14 cellular contexts compared by ENCODE assay signal in the genomic region with DNA sequence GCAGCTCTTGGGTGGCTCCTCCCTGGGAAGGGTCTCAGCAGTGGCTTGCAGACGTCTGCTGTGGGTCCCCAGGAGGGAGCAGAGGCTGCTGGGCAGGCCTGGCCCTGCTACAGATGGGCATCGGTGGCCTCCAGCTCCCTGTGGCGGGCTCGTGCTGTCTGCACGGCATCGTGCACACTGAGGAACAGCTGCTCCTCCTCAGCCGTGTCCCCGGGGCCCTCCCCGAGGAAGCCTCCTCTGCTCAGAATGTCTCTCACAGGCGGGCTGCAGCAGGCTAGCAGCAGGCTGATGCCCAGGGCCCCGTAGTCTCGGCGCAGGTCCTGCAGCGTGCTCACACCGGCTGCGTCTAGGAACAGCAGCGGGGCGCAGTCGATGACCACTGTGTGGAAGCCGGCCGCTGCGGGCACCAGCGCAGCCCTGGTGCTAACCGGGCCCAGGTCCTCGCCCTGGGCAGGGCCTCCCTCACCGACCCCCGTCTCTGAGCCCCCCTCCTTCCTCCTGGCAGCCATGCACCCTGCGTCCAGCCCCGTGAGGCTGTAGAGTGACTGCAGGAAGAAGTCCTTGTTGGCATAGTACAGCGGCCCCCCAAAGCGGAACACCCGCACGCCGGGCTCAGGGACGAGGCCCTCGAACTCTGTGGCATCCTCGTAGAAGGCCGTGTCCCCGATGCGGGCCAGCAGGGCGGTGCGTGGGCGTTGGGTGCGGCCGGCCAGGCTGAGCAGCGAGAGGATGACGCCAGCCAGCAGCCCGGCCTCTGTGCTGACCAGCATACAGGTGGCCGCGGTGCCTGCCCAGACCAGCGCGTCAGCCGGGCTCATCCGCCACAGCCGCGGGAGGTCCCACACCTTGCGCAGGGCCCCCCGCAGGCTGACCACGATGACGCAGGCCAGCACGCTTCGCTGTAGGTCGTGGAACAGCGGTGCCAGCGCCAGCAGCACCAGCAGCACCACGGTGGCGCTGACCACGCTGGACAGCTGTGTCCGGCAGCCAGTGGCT. TPM values are rescaled to one million over a fixed set of nuclear protein-coding genes. Genes with fewer than 3 reads are reported as not detected.
"Had no signal": no experiment of that assay in that cellular context is flagged by ENCODE, and none has a peak within 500 bp of the region (broad histone marks: within the 10 kb centered on the region; RNA-seq: fewer than 3 reads in every experiment).

No MANE protein-coding gene starts in this region.

- H3K36me3 Mint-ChIP-seq: activated naive CD4-positive, alpha-beta T cell treated with anti-CD3 and anti-CD28 coated beads, Interleukin-2, amount 50 U/mL, for 24 hours; natural killer cell; T-cell; type B pancreatic cell had no signal

- H3K9me3 ChIP-seq: colonic mucosa had no signal

- H3K27ac Mint-ChIP-seq: activated naive CD4-positive, alpha-beta T cell treated with anti-CD3 and anti-CD28 coated beads, Interleukin-2, amount 50 U/mL, for 24 hours; natural killer cell; type B pancreatic cell had no signal

- H3K27ac ChIP-seq: colonic mucosa had no signal

- DNase-seq: activated CD4-positive, CD25-positive, alpha-beta regulatory T cell treated with anti-CD3 and anti-CD28 coated beads, Interleukin-2, amount 50 U/mL, for 72 hours; activated effector memory CD4-positive, alpha-beta T cell treated with Interleukin-2 at 50 U/mL for 16 hours; amniotic stem cell; colonic mucosa; hippocampal formation; mesendoderm; natural killer cell; nucleus accumbens; stimulated activated naive CD8-positive, alpha-beta T cell treated with anti-CD3 and anti-CD28 coated beads, Interleukin-15, Interleukin-2, amounts not matched to agents 100 U/mL and 50 U/mL, for 24 hours had no signal

- H3K27me3 Mint-ChIP-seq: activated naive CD4-positive, alpha-beta T cell treated with anti-CD3 and anti-CD28 coated beads, Interleukin-2, amount 50 U/mL, for 24 hours; T-cell; type B pancreatic cell had no signal

- H3K27me3 ChIP-seq: colonic mucosa had no signal

- H3K4me3 Mint-ChIP-seq: type B pancreatic cell had no signal

- ATAC-seq: natural killer cell; stimulated activated naive CD8-positive, alpha-beta T cell treated with anti-CD3 and anti-CD28 coated beads, Interleukin-15, Interleukin-2, amounts not matched to agents 100 U/mL and 50 U/mL, for 24 hours; T-cell had no signal

- H3K9me3 Mint-ChIP-seq: activated naive CD4-positive, alpha-beta T cell treated with anti-CD3 and anti-CD28 coated beads, Interleukin-2, amount 50 U/mL, for 24 hours; natural killer cell; T-cell; type B pancreatic cell had no signal

- H3K36me3 ChIP-seq: colonic mucosa had no signal

RNA-seq across cellular contexts. Expression of a gene that starts 4.2 kb away (rescaled TPM):
- total RNA-seq: activated CD8-positive, alpha-beta memory T cell treated with anti-CD3 and anti-CD28 coated beads for 36 hours had no signal
- polyA plus RNA-seq: keratinocyte had no signal
